21 cellular contexts compared by ENCODE assay signal in the genomic region with DNA sequence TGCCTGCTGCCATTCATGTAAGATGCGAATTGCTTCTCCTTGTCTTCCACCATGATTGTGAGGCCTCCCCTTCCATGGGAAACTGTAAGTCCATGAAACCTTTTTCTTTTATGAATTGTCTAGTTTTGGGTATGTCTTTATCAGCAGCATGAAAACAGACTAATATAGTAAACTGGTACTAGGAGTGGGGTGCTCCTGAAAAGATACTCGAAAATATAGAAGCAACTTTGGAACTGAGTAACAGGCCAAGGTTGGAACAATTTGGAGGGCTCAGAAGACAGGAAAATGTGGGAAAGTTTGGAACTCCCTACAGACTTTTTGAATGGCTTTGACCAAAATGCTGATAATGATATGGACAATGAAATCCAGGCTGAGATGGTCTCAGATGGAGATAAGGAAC. TPM values are rescaled to one million over a fixed set of nuclear protein-coding genes. Genes with fewer than 3 reads are reported as not detected.
"Had no signal": no experiment of that assay in that cellular context is flagged by ENCODE, and none has a peak within 500 bp of the region (broad histone marks: within the 10 kb centered on the region; RNA-seq: fewer than 3 reads in every experiment).

No MANE protein-coding gene starts in this region.

RNA-seq across cellular contexts. Expression of gene SPATA16, which starts 53.8 kb away (rescaled TPM):
- total RNA-seq: activated naive CD4-positive, alpha-beta T cell treated with anti-CD3 and anti-CD28 coated beads for 36 hours; activated naive CD4-positive, alpha-beta T cell treated with anti-CD3 and anti-CD28 coated beads, Interleukin-2, amount 50 U/mL, for 72 hours; activated naive CD8-positive, alpha-beta T cell treated with anti-CD3 and anti-CD28 coated beads for 36 hours; activated naive CD8-positive, alpha-beta T cell treated with anti-CD3 and anti-CD28 coated beads, Interleukin-2, amount 10 ng/mL, durations not matched to agents 7 days and 5 days; activated T-cell treated with anti-CD3 and anti-CD28 coated beads, Interleukin-2, amount 50 U/mL, for 4 hours; activated T-cell treated with anti-CD3 and anti-CD28 coated beads, Interleukin-2, amount 50 U/mL, for 72 hours; activated T-helper 1 cell treated with anti-CD3 and anti-CD28 coated beads, Interleukin-12 subunit alpha, Interleukin-12 subunit beta, Interleukin-2, Interleukin-4 antibody, amounts not matched to agents 30 ng/mL and 10 ng/mL and 1 ng/mL, durations not matched to agents 14 hours and 24 hours and 36 hours; activated T-helper 17 cell treated with anti-CD3 and anti-CD28 coated beads, Interleukin-2, amount 50 U/mL, for 72 hours; activated T-helper 2 cell treated with anti-CD3 and anti-CD28 coated beads, Interferon-gamma antibody, Interleukin-2, Interleukin-4, amounts not matched to agents 10 μg/mL and 5 μg/mL and 100 μg/mL, durations not matched to agents 14 hours and 24 hours and 36 hours; adrenal gland; aorta; ascending aorta; astrocyte; body of pancreas; breast epithelium; bronchial epithelial cell; cardiac muscle cell; cardiac septum; cerebellum; chondrocyte had no signal
- polyA plus RNA-seq: adipose tissue, adrenal gland, aorta, cardiac muscle cell had no signal
